Comparison of ENCODE assay signal across 29 cellular contexts in genomic region chr20:49795125-49795424, GRCh38. TPM values are rescaled to one million over a fixed set of nuclear protein-coding genes. Genes with fewer than 3 reads are reported as not detected.
A peak's percentile ranks its signal among the peaks of the same experiment; 100 is the strongest.
DNase-seq lines count a peak whose midpoint lies in the region; ATAC-seq, FAIRE-seq and TF ChIP-seq lines count a peak whose summit lies in the region.
"Had no signal": no experiment of that assay in that cellular context is flagged by ENCODE, and none has a peak within 500 bp of the region (broad histone marks: within the 10 kb centered on the region; RNA-seq: fewer than 3 reads in every experiment).

No MANE protein-coding gene starts in this region.

- H2AK9ac ChIP-seq in IMR-90 (replicated peaks; ENCODE audit: low read depth, low read length, poor library complexity): no peak overlapping the region

- dilution Hi-C loops in IMR-90 (cut with HindIII; ENCODE audit: low sequenced_read_pairs, unreplicated experiment): no loop called here

- no peak for TF ChIP-seq RAD21 in HepG2 (CRISPR knock-in tag; IDR thresholded peaks at IDR 0.05)
- no peak for TF ChIP-seq RAD21 in IMR-90 (IDR thresholded peaks at IDR 0.05; ENCODE audit: low read length)

- no peak overlapping the region for H2BK120ac ChIP-seq in IMR-90 (ENCODE audit: low read depth, low read length)

- H3K56ac ChIP-seq in IMR-90 (ENCODE audit: extremely low read depth, insufficient read depth, low read length): no peak overlapping the region

- H3K9ac ChIP-seq in HepG2 (ENCODE audit: insufficient read depth, low read depth, low read length) (no peak overlapping the region), IMR-90 (ENCODE audit: low read depth, low read length) (no peak overlapping the region)
- H3K9ac ChIP-seq: BLaER1, neural progenitor cell had no signal

- 39% methylated on average over 2 of the region's 2 CpGs for WGBS in HepG2 (ENCODE audit: low lambda C conversion rate)
- 72% methylated on average over 2 of the region's 2 CpGs for WGBS in right lobe of liver (ENCODE audit: insufficient coverage, low coverage, low lambda C conversion rate, missing lambda C conversion rate)
- WGBS in IMR-90 (ENCODE audit: extremely low coverage in 2 of 2, insufficient read length in 1 of 2), 2 experiments: no CpG with 5 or more reads among the region's 2 CpGs
- 84% methylated on average over 2 of the region's 2 CpGs; no CpG with 5 or more reads in 1 of the 2 donors for WGBS in transverse colon (ENCODE audit: low coverage in 1 of 2), 2 donors

- POLR2A ChIA-PET in HepG2 (lab: Yijun Ruan, JAX): interaction anchor here (0.8 kb wide), 1 partner anchor 19 kb away, joined by 5 read pairs; no protein-coding TSS in a partner anchor
- POLR2A ChIA-PET in IMR-90 (lab: Charles Lee; ENCODE audit: unreplicated experiment): no interaction called here

- DNase-seq in HepG2 (ENCODE audit: low spot score) (no peak), right lobe of liver (no peak), IMR-90 (no peak), lower lobe of right lung (no peak), transverse colon (no peak), RKO (ENCODE audit: low spot score) (no peak), endothelial cell (ENCODE audit: low spot score) (no peak), KG1 (lab: John Stamatoyannopoulos, UW) (no peak)
- DNase-seq: activated CD4-positive, alpha-beta T cell treated with anti-CD3 and anti-CD28 coated beads, Interleukin-2, amount 50 U/mL, for 4 hours; activated CD4-positive, CD25-positive, alpha-beta regulatory T cell; activated naive CD4-positive, alpha-beta T cell treated with anti-CD3 and anti-CD28 coated beads, Interleukin-2, amount 50 U/mL, for 16 hours; DMS79; mammary epithelial cell; NCI-H1436 treated with DMSO at 0.1 percent for 48 hours; NCI-H2107; NCI-H345; NCI-H748 treated with DMSO at 0.1 percent for 48 hours; posterior cingulate gyrus; stimulated activated CD8-positive, alpha-beta memory T cell treated with anti-CD3 and anti-CD28 coated beads, Interleukin-4, amount 100 ng/mL, for 48 hours had no signal

- H4K91ac ChIP-seq in IMR-90 (ENCODE audit: insufficient read depth, low read depth, low read length): no peak overlapping the region

- 0 out of 2 replicates have a peak overlapping the region, but pooled peaks have one; percentile 3 for H2BK20ac ChIP-seq in IMR-90 (ENCODE audit: low read depth, low read length)

- no peak overlapping the region for H3K27ac Mint-ChIP-seq in endothelial cell (ENCODE audit: unreplicated experiment)
- H3K27ac Mint-ChIP-seq: activated T-helper 17 cell treated with anti-CD3 and anti-CD28 coated beads, Interleukin-2, amount 50 U/mL, for 72 hours; neural progenitor cell had no signal

- no peak overlapping the region for H3K18ac ChIP-seq in IMR-90 (ENCODE audit: low read depth, low read length)

- H2BK5ac ChIP-seq in IMR-90 (ENCODE audit: low read depth, low read length, poor library complexity, severe bottlenecking): no peak overlapping the region

- intact Hi-C loops in HepG2 (cut with micrococcal nuclease; ENCODE audit: unreplicated experiment): no loop called here
- intact Hi-C loops in right lobe of liver (cut with DNase I): no loop called here
- intact Hi-C loops in IMR-90 (cut with micrococcal nuclease): no loop called here
- intact Hi-C loops in lower lobe of right lung (cut with DNase I): no loop called here
- intact Hi-C loops in transverse colon (cut with DNase I; ENCODE audit: low total_unique reads): no loop called here

- no peaks in the 10 kb centered on the region for H3K36me3 Mint-ChIP-seq in endothelial cell (ENCODE audit: low read depth, unreplicated experiment)
- H3K36me3 Mint-ChIP-seq: neural progenitor cell had no signal

- BruUV-seq in HepG2 (replicated peaks; lab: Mats Ljungman, UMichigan) (no TSS peak), IMR-90 (replicated peaks; lab: Mats Ljungman, UMichigan) (no TSS peak)

- no peak overlapping the region for H3K23ac ChIP-seq in IMR-90 (ENCODE audit: low read depth, low read length)

- TF ChIP-seq POLR2A in HepG2 (IDR thresholded peaks at IDR 0.05; ENCODE audit: insufficient read depth in 1 of 2, low read depth in 2 of 2, low read length in 2 of 2) (no peak), right lobe of liver (IDR thresholded peaks at IDR 0.05) (no peak), IMR-90 (IDR thresholded peaks at IDR 0.05; ENCODE audit: low read depth, low read length) (no peak), transverse colon (IDR thresholded peaks at IDR 0.05) (no peak)

- H3K9me3 Mint-ChIP-seq in endothelial cell (ENCODE audit: unreplicated experiment): no peaks in the 10 kb centered on the region
- H3K9me3 Mint-ChIP-seq: activated T-helper 17 cell treated with anti-CD3 and anti-CD28 coated beads, Interleukin-2, amount 50 U/mL, for 72 hours; neural progenitor cell had no signal

- H2BK15ac ChIP-seq in IMR-90 (ENCODE audit: low read depth, low read length): no peak overlapping the region

- H2AFZ ChIP-seq in HepG2 (ENCODE audit: low read length) (no peak overlapping the region), IMR-90 (replicated peaks; ENCODE audit: low read length, poor library complexity) (no peak overlapping the region)
- H2AFZ ChIP-seq: hepatocyte, neural progenitor cell had no signal

- no peak overlapping the region for H4K5ac ChIP-seq in IMR-90 (ENCODE audit: low read depth, low read length)

- H4K20me1 ChIP-seq in HepG2 (ENCODE audit: insufficient read depth, low read length) (no peaks in the 10 kb centered on the region), IMR-90 (ENCODE audit: insufficient read depth, low read length) (no peaks in the 10 kb centered on the region)
- H4K20me1 ChIP-seq: BLaER1 had no signal

- TF ChIP-seq EP300 in HepG2 (IDR thresholded peaks at IDR 0.05; ENCODE audit: low read depth in 2 of 2, low read length in 2 of 2) (no peak), HepG2 (CRISPR knock-in tag; IDR thresholded peaks at IDR 0.05; ENCODE audit: borderline replicate concordance) (no peak), transverse colon (IDR thresholded peaks at IDR 0.05; ENCODE audit: low read depth) (no peak)

- CTCF ChIA-PET in HepG2 (lab: Yijun Ruan, JAX; ENCODE audit: low intra/inter-chr PET ratio, low total read pairs) (no interaction called here), IMR-90 (lab: Yijun Ruan, JAX) (no interaction called here)

- no peak overlapping the region for H3K4me3 Mint-ChIP-seq in endothelial cell (ENCODE audit: unreplicated experiment)
- H3K4me3 Mint-ChIP-seq: activated T-helper 17 cell treated with anti-CD3 and anti-CD28 coated beads, Interleukin-2, amount 50 U/mL, for 72 hours; neural progenitor cell had no signal

- no peak for FAIRE-seq in HepG2 (lab: Jason Lieb, UNC)
- FAIRE-seq: G401.6 had no signal

- H4K8ac ChIP-seq in IMR-90 (ENCODE audit: low read depth in 2 of 2, low read length in 2 of 2): no peak overlapping the region

- H3K27me3 Mint-ChIP-seq in endothelial cell (ENCODE audit: unreplicated experiment): peaks cover 6% of the 10 kb centered on the region

- H3K27me3 ChIP-seq in HepG2 (ENCODE audit: control insufficient read depth in 1 of 2, insufficient read depth in 2 of 2, low read length in 2 of 2) (no peaks in the 10 kb centered on the region), right lobe of liver (no peaks in the 10 kb centered on the region), IMR-90 (ENCODE audit: control insufficient read depth, insufficient read depth, low read length) (peaks cover 10% of the 10 kb centered on the region), lower lobe of right lung (ENCODE audit: low read depth) (no peaks in the 10 kb centered on the region), transverse colon (no peaks in the 10 kb centered on the region)
- H3K27me3 ChIP-seq: BLaER1, gastroesophageal sphincter, hepatocyte, neural progenitor cell, Peyer's patch, right atrium auricular region, tibial nerve had no signal

- H3K79me1 ChIP-seq in IMR-90 (ENCODE audit: low read depth in 1 of 2, low read length in 2 of 2): no peaks in the 10 kb centered on the region

- no peak overlapping the region for H3K14ac ChIP-seq in IMR-90 (replicated peaks; ENCODE audit: low read depth, low read length)

- H3K36me3 ChIP-seq in HepG2 (replicated peaks in 1 of 2; ENCODE audit: control insufficient read depth in 1 of 2, insufficient read depth in 2 of 2, low read length in 2 of 2) (no peaks in the 10 kb centered on the region), right lobe of liver (no peaks in the 10 kb centered on the region), IMR-90 (ENCODE audit: control insufficient read depth, insufficient read depth, low read length) (no peaks in the 10 kb centered on the region), lower lobe of right lung (no peaks in the 10 kb centered on the region), transverse colon (no peaks in the 10 kb centered on the region)
- H3K36me3 ChIP-seq: BLaER1, gastroesophageal sphincter, HAP-1, neural progenitor cell, Peyer's patch, right atrium auricular region, tibial nerve had no signal

- peaks cover 10% of the 10 kb centered on the region for H3K9me1 ChIP-seq in IMR-90 (ENCODE audit: insufficient read depth, low read length)

- H3K4me1 ChIP-seq in HepG2 (ENCODE audit: insufficient read depth, low read length) (peaks cover 68% of the 10 kb centered on the region), right lobe of liver (peaks cover 0 to 10% (median 0%) of the 10 kb centered on the region in 4 donors), IMR-90 (ENCODE audit: control insufficient read depth, insufficient read depth, low read length) (peaks cover 10% of the 10 kb centered on the region), lower lobe of right lung (peaks cover 29% of the 10 kb centered on the region), transverse colon (peaks cover 0 to 42% (median 15%) of the 10 kb centered on the region in 4 donors)
- H3K4me1 ChIP-seq: gastroesophageal sphincter, HAP-1, neural progenitor cell, right atrium auricular region, tibial nerve had no signal

- H2AK5ac ChIP-seq in IMR-90 (ENCODE audit: low read depth, low read length): no peak overlapping the region

- H3K27ac ChIP-seq in HepG2 (ENCODE audit: extremely low read length, insufficient read depth, low read length) (no peak overlapping the region), right lobe of liver (no peak overlapping the region), IMR-90 (ENCODE audit: insufficient read depth, low read length) (no peak overlapping the region), lower lobe of right lung (peak overlapping the region; percentile 15), transverse colon (peak overlapping the region; percentile 81 to 90 (median 87))
- H3K27ac ChIP-seq: BLaER1, gastroesophageal sphincter, neural progenitor cell, right atrium auricular region had no signal

- H3K9me3 ChIP-seq in HepG2 (ENCODE audit: low read length): no peaks in the 10 kb centered on the region
- H3K9me3 ChIP-seq in right lobe of liver: no peaks in the 10 kb centered on the region
- no peaks in the 10 kb centered on the region for H3K9me3 ChIP-seq in IMR-90 (ENCODE audit: control insufficient read depth, insufficient read depth, low read length)
- no peaks in the 10 kb centered on the region for H3K9me3 ChIP-seq in lower lobe of right lung
- no peaks in the 10 kb centered on the region for H3K9me3 ChIP-seq in transverse colon
- H3K9me3 ChIP-seq: BLaER1, gastroesophageal sphincter, HAP-1, Peyer's patch, right atrium auricular region, tibial nerve had no signal

- in situ Hi-C loops in HepG2 (cut with HindIII; ENCODE audit: extremely low pct_ligation_motif_present, low pct_unique_long_range_greater_than_20kb): no loop called here
- in situ Hi-C loops in IMR-90 (cut with MboI; ENCODE audit: low sequenced_read_pairs): no loop called here
- in situ Hi-C loops in transverse colon (cut with MboI; ENCODE audit: low pct_ligation_motif_present in 1 of 4, low pct_unique_long_range_greater_than_20kb in 1 of 4, low sequenced_read_pairs in 3 of 4): no loop called here

- no peaks in the 10 kb centered on the region for H3K79me2 ChIP-seq in HepG2 (ENCODE audit: insufficient read depth, low read length)
- H3K79me2 ChIP-seq: hepatocyte had no signal

- TF ChIP-seq CTCF in HepG2 (CRISPR knock-in tag; IDR thresholded peaks at IDR 0.05) (no peak), right lobe of liver (IDR thresholded peaks at IDR 0.05) (no peak), IMR-90 (conservative IDR thresholded peaks at IDR 0.05; ENCODE audit: low read depth, low read length) (no peak), lower lobe of right lung (IDR thresholded peaks at IDR 0.05) (no peak), transverse colon (IDR thresholded peaks at IDR 0.05) (no peak), endothelial cell (IDR thresholded peaks at IDR 0.05; ENCODE audit: unreplicated experiment) (no peak)

- no peak overlapping the region for H3K4ac ChIP-seq in IMR-90 (ENCODE audit: low read depth, low read length)

- H3K4me1 Mint-ChIP-seq in endothelial cell (ENCODE audit: unreplicated experiment): peaks cover 20% of the 10 kb centered on the region
- H3K4me1 Mint-ChIP-seq: activated T-helper 17 cell treated with anti-CD3 and anti-CD28 coated beads, Interleukin-2, amount 50 U/mL, for 72 hours; neural progenitor cell had no signal

- H3K4me3 ChIP-seq in HepG2 (replicated peaks in 1 of 3; ENCODE audit: insufficient read depth in 1 of 3, low read depth in 2 of 3, low read length in 3 of 3) (no peak overlapping the region), right lobe of liver (no peak overlapping the region), IMR-90 (ENCODE audit: insufficient read depth, low read depth, low read length) (no peak overlapping the region), lower lobe of right lung (no peak overlapping the region), transverse colon (no peak overlapping the region)
- H3K4me3 ChIP-seq: BLaER1, gastroesophageal sphincter, HAP-1, hepatocyte, neural progenitor cell, Peyer's patch, right atrium auricular region, tibial nerve had no signal

- ATAC-seq in HepG2: no peak
- ATAC-seq in right lobe of liver: no peak
- ATAC-seq in IMR-90 (ENCODE audit: low read depth): no peak
- ATAC-seq in lower lobe of right lung: no peak
- ATAC-seq: gastroesophageal sphincter had no signal

- H3K4me2 ChIP-seq in HepG2 (ENCODE audit: low read depth, low read length) (no peak overlapping the region), IMR-90 (ENCODE audit: low read depth, low read length) (no peak overlapping the region)
- H3K4me2 ChIP-seq: BLaER1, hepatocyte, neural progenitor cell had no signal

RNA-seq across cellular contexts. Expression of gene SLC9A8, which starts 17.6 kb away (rescaled TPM):
- total RNA-seq in HepG2 (2016; rRNA removed; fragmentation: Illumina TruSeq; extraction: Trizol) (2.6 and 7.4 TPM in 2 replicates), right lobe of liver (10 to 100 TPM in 3 of 6 experiments, 1 to 10 TPM in 3; 6.8 to 10.6 (median 9.6) TPM), IMR-90 (2012; rRNA removed) (3.6 and 5.0 TPM in 2 replicates), lower lobe of right lung (17.7 TPM), transverse colon (10 to 100 TPM in 3 of 4 donors, 1 to 10 TPM in 1; 9.0 to 31.0 (median 16.6) TPM), endothelial cell (ENCODE audit: unreplicated experiment) (10.5 TPM)
- 1.6 TPM in 2 replicates for total RNA-seq in HepG2 (2016; cell fraction: cytosol; rRNA removed; fragmentation: Illumina TruSeq; extraction: Trizol; ENCODE audit: low read depth)
- total RNA-seq in HepG2 (2016; cell fraction: insoluble cytoplasmic fraction; rRNA removed; fragmentation: Illumina TruSeq; extraction: Trizol): 2.1 and 7.4 TPM in 2 replicates
- 2.2 and 2.6 TPM in 2 replicates for total RNA-seq in HepG2 (2016; cell fraction: membrane; rRNA removed; fragmentation: Illumina TruSeq; extraction: Trizol)
- 13.8 and 19.0 TPM in 2 replicates for total RNA-seq in HepG2 (2016; cell fraction: nucleus; rRNA removed; fragmentation: Illumina TruSeq; extraction: Trizol)
- polyA plus RNA-seq in HepG2 (2011; rRNA removed) (4.1 and 4.7 TPM in 2 replicates), IMR-90 (2012; rRNA removed) (4.0 and 4.1 TPM in 2 replicates)
- 1.4 and 1.8 TPM in 2 replicates for polyA plus RNA-seq in HepG2 (2011; cell fraction: cytosol; rRNA removed)
- 17.3 and 20.8 TPM in 2 replicates for polyA plus RNA-seq in HepG2 (2011; cell fraction: nucleus; rRNA removed)
- 5.9 and 6.1 TPM in 2 replicates for polyA plus RNA-seq in HepG2 (2012)
- polyA plus RNA-seq in HepG2 (2016; cell fraction: cytosol; fragmentation: Illumina TruSeq; extraction: Trizol; ENCODE audit: low read depth): 0.68 and 0.75 TPM in 2 replicates
- 1.7 and 2.2 TPM in 2 replicates for polyA plus RNA-seq in HepG2 (2016; cell fraction: insoluble cytoplasmic fraction; fragmentation: Illumina TruSeq; extraction: Trizol; ENCODE audit: low read depth)
- 1.2 and 1.5 TPM in 2 replicates for polyA plus RNA-seq in HepG2 (2016; cell fraction: membrane; fragmentation: Illumina TruSeq; extraction: Trizol; ENCODE audit: low read depth)
- polyA plus RNA-seq in HepG2 (2016; cell fraction: nucleus; fragmentation: Illumina TruSeq; extraction: Trizol; ENCODE audit: insufficient read depth, low read depth): 21.2 and 22.1 TPM in 2 replicates
- polyA minus RNA-seq in HepG2 (2011; rRNA and poly(A)+ RNA removed; ENCODE audit: low replicate concordance): 25.8 and 28.2 TPM in 2 replicates
- polyA minus RNA-seq in HepG2 (2011; cell fraction: cytosol; rRNA and poly(A)+ RNA removed): 0.88 and 2.2 TPM in 2 replicates
- 26.4 and 27.8 TPM in 2 replicates for polyA minus RNA-seq in HepG2 (2011; cell fraction: nucleus; rRNA and poly(A)+ RNA removed)
- polyA plus RNA-seq in IMR-90 (2012; cell fraction: cytosol; rRNA removed): 1.5 and 2.1 TPM in 2 replicates
- 17.0 and 18.2 TPM in 2 replicates for polyA plus RNA-seq in IMR-90 (2012; cell fraction: nucleus; rRNA removed; ENCODE audit: low replicate concordance)

Comparison
In these comparisons a context has a peak if more than half of its experiments do, and no peak if none do; other contexts are left out.
1. H3K27ac ChIP-seq: peak in lower lobe of right lung (single experiment) and transverse colon (4 of 4); none in HepG2 (single experiment), right lobe of liver (0 of 3) and IMR-90 (single experiment).